In genomic region chr14:93430889-93431670, GRCh38 we compare ENCODE assay signal across 8 cellular contexts. TPM values are rescaled to one million over a fixed set of nuclear protein-coding genes. Genes with fewer than 3 reads are reported as not detected.
A peak's percentile ranks its signal among the peaks of the same experiment; 100 is the strongest.
DNase-seq lines count a peak whose midpoint lies in the region; ATAC-seq and TF ChIP-seq lines count a peak whose summit lies in the region.

Gene UNC79 (plus strand): TSS chr14:93430939. CDS start chr14:93431030, 91 bp downstream.

- ATAC-seq in GM23338: peak; percentile 73
- no peak for ATAC-seq in GM19463 (IDR thresholded peaks at IDR 0.05; ENCODE audit: unreplicated experiment)
- ATAC-seq in HG02852 (IDR thresholded peaks at IDR 0.05; ENCODE audit: unreplicated experiment): no peak
- ATAC-seq in HG02642 (IDR thresholded peaks at IDR 0.05; ENCODE audit: poor library complexity, unreplicated experiment): no peak
- no peak for ATAC-seq in HG03135 (IDR thresholded peaks at IDR 0.05; ENCODE audit: unreplicated experiment)

- H3K27me3 ChIP-seq in GM23338 (ENCODE audit: insufficient read depth): 0 out of 2 replicates have a peak, but pooled peaks cover 5% of the 10 kb centered on the region

- H3K4me3 ChIP-seq in GM23338: peak within 1 kb of the TSS; percentile 71

- TF ChIP-seq CTCF in GM23338 (conservative IDR thresholded peaks at IDR 0.05; ENCODE audit: low read depth in 2 of 2) (no peak), endothelial cell (IDR thresholded peaks at IDR 0.05; ENCODE audit: unreplicated experiment) (no peak)

- H3K4me3 Mint-ChIP-seq in GM23338 (peak within 1 kb of the TSS; percentile 85), endothelial cell (ENCODE audit: unreplicated experiment) (peak within 1 kb of the TSS; percentile 90)

- peaks cover 12% of the 10 kb centered on the region for H3K4me1 Mint-ChIP-seq in GM23338
- peaks cover 3% of the 10 kb centered on the region for H3K4me1 Mint-ChIP-seq in endothelial cell (ENCODE audit: unreplicated experiment)

- peaks cover 6% of the 10 kb centered on the region for H3K27me3 Mint-ChIP-seq in GM23338 (ENCODE audit: insufficient read depth, low read depth, poor library complexity)
- peaks cover 3% of the 10 kb centered on the region for H3K27me3 Mint-ChIP-seq in endothelial cell (ENCODE audit: unreplicated experiment)

- peaks cover 9% of the 10 kb centered on the region; the same call in 2 of the 3 replicates for H3K9me3 Mint-ChIP-seq in GM23338
- no peaks in the 10 kb centered on the region for H3K9me3 Mint-ChIP-seq in endothelial cell (ENCODE audit: unreplicated experiment)

- H3K4me2 ChIP-seq in GM23338: peak within 1 kb of the TSS; percentile 90

- H3K27ac Mint-ChIP-seq in GM23338 (0 out of 2 replicates have a peak within 1 kb of the TSS, but pooled peaks have one; percentile 5), endothelial cell (ENCODE audit: unreplicated experiment) (no peak within 1 kb of the TSS)

- peak within 1 kb of the TSS; percentile 87 for H3K27ac ChIP-seq in GM23338 (ENCODE audit: low read depth)

- no peaks in the 10 kb centered on the region for H3K9me2 ChIP-seq in GM23338 (ENCODE audit: insufficient read depth)

- peak within 1 kb of the TSS; percentile 98 for H2AFZ ChIP-seq in GM23338

- peaks cover 11% of the 10 kb centered on the region; the same call in 2 of the 3 replicates for H3K36me3 Mint-ChIP-seq in GM23338 (ENCODE audit: low read depth)
- H3K36me3 Mint-ChIP-seq in endothelial cell (ENCODE audit: low read depth, unreplicated experiment): no peaks in the 10 kb centered on the region

- 0 out of 2 replicates have a peak, but pooled peaks cover 6% of the 10 kb centered on the region for H3K79me2 ChIP-seq in GM23338 (replicated peaks; ENCODE audit: insufficient read depth)

- DNase-seq in GM23338 (ENCODE audit: low spot score) (peak; percentile 86), NCI-H510A treated with DMSO at 0.1 percent for 48 hours (lab: John Stamatoyannopoulos, UW) (peak; percentile 91), endothelial cell (ENCODE audit: low spot score) (peak; percentile 52), nucleus accumbens (lab: John Stamatoyannopoulos, UW) (peak in 53 of 56 donors; percentile 23 to 87 (median 67))

- no peaks in the 10 kb centered on the region for H4K20me1 ChIP-seq in GM23338 (replicated peaks; ENCODE audit: insufficient read depth)

- no peaks in the 10 kb centered on the region for H3F3A ChIP-seq in GM23338 (replicated peaks; ENCODE audit: low read depth)

- H3K36me3 ChIP-seq in GM23338 (ENCODE audit: insufficient read depth): no peaks in the 10 kb centered on the region

- H3K4me1 ChIP-seq in GM23338 (ENCODE audit: insufficient read depth): peaks cover 9% of the 10 kb centered on the region

TF ChIP-seq in GM23338, 12 proteins besides CTCF, POLR2A, EP300 and RAD21:
- TF ChIP-seq REST (IDR thresholded peaks at IDR 0.05; ENCODE audit: unreplicated experiment) (peak; percentile 72), EZH2 (IDR thresholded peaks at IDR 0.05; ENCODE audit: low read depth, unreplicated experiment) (no peak)

RNA-seq across cellular contexts. Expression of gene UNC79, which starts in this region (rescaled TPM):
- total RNA-seq in GM23338 (2014; rRNA removed; shearing (Covaris generic)): 3.3 and 3.6 TPM in 2 replicates
- 1.2 and 1.8 TPM in 2 replicates for polyA plus RNA-seq in GM23338 (2016; fragmentation: Nextera tagmentation; extraction: Ambion mirVana)
- 0.69 TPM for total RNA-seq in endothelial cell (ENCODE audit: unreplicated experiment)

Comparison
In these comparisons a context has a peak if more than half of its experiments do, and no peak if none do; other contexts are left out.
1. Peak in DNase-seq in endothelial cell; RNA of the gene not detected or under 1 TPM.